ENCODE assay signal across 9 cellular contexts in the genomic region with DNA sequence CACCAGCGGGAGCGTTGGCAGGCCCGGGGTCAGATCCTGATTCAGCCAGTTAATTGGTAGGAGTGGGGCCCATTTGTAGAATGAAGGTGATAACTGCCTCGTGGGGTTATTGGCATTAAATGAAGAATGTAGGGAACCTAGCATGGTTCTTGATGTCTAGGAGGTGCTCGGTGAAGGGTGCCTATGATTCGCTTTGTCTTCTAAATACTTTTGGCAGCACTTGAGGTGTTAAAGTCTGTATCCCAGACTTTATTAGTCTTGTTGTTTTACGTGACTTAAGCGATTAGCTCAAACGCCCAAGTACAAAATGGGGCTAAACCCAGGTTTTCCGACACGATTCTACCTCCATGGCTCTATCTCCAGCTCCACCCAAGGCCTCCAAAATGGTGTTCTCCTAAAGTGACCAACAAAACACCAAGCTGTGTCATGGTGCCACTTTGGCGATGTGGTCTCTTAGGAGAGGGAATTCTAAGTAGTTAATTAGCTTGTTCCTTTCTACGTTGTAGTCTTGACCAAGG. TPM values are rescaled to one million over a fixed set of nuclear protein-coding genes. Genes with fewer than 3 reads are reported as not detected.
DNase-seq lines count a peak whose midpoint lies in the region; FAIRE-seq and TF ChIP-seq lines count a peak whose summit lies in the region.
"Had no signal": no experiment of that assay in that cellular context is flagged by ENCODE, and none has a peak within 500 bp of the region (broad histone marks: within the 10 kb centered on the region; RNA-seq: fewer than 3 reads in every experiment).

No MANE protein-coding gene starts in this region.

- H3F3A ChIP-seq in neural cell (ENCODE audit: insufficient read depth, low read length, poor library complexity, severe bottlenecking): peaks cover 6% of the 10 kb centered on the region

- H3K27me3 ChIP-seq in H1 (replicated peaks in 1 of 4; ENCODE audit: control insufficient read depth in 3 of 4, extremely low read depth in 1 of 4, insufficient read depth in 3 of 4, low read length in 3 of 4): no peaks in the 10 kb centered on the region
- H3K27me3 ChIP-seq in neural cell (ENCODE audit: insufficient read depth, low read depth, low read length): no peaks in the 10 kb centered on the region

- H3K79me1 ChIP-seq in H1 (ENCODE audit: low read depth, low read length): no peaks in the 10 kb centered on the region; the same call in 1 of the 2 replicates

- H3K23ac ChIP-seq in H1 (ENCODE audit: insufficient read length): no peak overlapping the region

- no peaks in the 10 kb centered on the region for H3K9me2 ChIP-seq in neural cell (ENCODE audit: insufficient read depth, low read length)

- peak overlapping the region; percentile 89; the same call in 1 of the 2 replicates for H2BK15ac ChIP-seq in H1 (ENCODE audit: low read length)

- H2AK5ac ChIP-seq in H1 (ENCODE audit: low read depth, low read length): peak overlapping the region; percentile 20; the same call in 1 of the 2 replicates

- peaks cover 46% of the 10 kb centered on the region for H3K4me1 Mint-ChIP-seq in CD14-positive monocyte

- CTCF ChIA-PET in H1 (lab: Charles Lee; ENCODE audit: partially characterized antibody): interaction anchor here (0.6 to 2.2 kb wide), 8 partner anchors 10 to 334 kb away, joined by 3 to 8 read pairs (median 4); no protein-coding TSS in a partner anchor

- no peaks in the 10 kb centered on the region for H3K9me3 Mint-ChIP-seq in CD14-positive monocyte

- H4K20me1 ChIP-seq in H1 (replicated peaks in 1 of 2; ENCODE audit: control insufficient read depth in 1 of 2, insufficient read depth in 2 of 2, low read length in 2 of 2) (no peaks in the 10 kb centered on the region), neural cell (ENCODE audit: insufficient read depth) (no peaks in the 10 kb centered on the region)

- peak overlapping the region; percentile 2 for H2BK120ac ChIP-seq in H1 (replicated peaks; ENCODE audit: low read depth, low read length)

- H3K4me2 ChIP-seq in H1 (ENCODE audit: insufficient read depth in 1 of 2, low read depth in 2 of 2, low read length in 2 of 2) (peak overlapping the region; percentile 64 to 70), neural cell (ENCODE audit: low read length) (peak overlapping the region; percentile 76)

- no peak for TF ChIP-seq RAD21 in H1 (IDR thresholded peaks at IDR 0.05 in 1 of 2, conservative IDR thresholded peaks at IDR 0.05 in 1 of 2; ENCODE audit: low read depth in 2 of 2, low read length in 2 of 2)
- TF ChIP-seq RAD21 in neural cell (conservative IDR thresholded peaks at IDR 0.05): peak; percentile 5

- peak overlapping the region; percentile 79; the same call in 1 of the 2 replicates for H2BK5ac ChIP-seq in H1 (ENCODE audit: low read depth, low read length)

- FAIRE-seq in H1 (lab: Jason Lieb, UNC): no peak

- H2BK12ac ChIP-seq in H1 (ENCODE audit: low read depth, low read length): peak overlapping the region; percentile 75; the same call in 1 of the 2 replicates

- H3K4ac ChIP-seq in H1 (replicated peaks; ENCODE audit: insufficient read length, low read depth, low read length): no peak overlapping the region

- WGBS in H1 (ENCODE audit: extremely low coverage in 1 of 2, insufficient coverage in 1 of 2, insufficient read length in 1 of 2, insufficient replicate concordance in 2 of 2, low coverage in 1 of 2, low lambda C conversion rate in 2 of 2, missing lambda C conversion rate in 1 of 2), 2 experiments: 56% methylated on average over 13 of the region's 13 CpGs; no CpG with 5 or more reads in 1 of the 2 experiments

- peaks cover 10 to 33% of the 10 kb centered on the region in 2 experiments for H3K79me2 ChIP-seq in H1 (ENCODE audit: control insufficient read depth in 1 of 2, insufficient read depth in 2 of 2, low read length in 2 of 2)
- peaks cover 45% of the 10 kb centered on the region for H3K79me2 ChIP-seq in neural cell (replicated peaks; ENCODE audit: insufficient read depth, low read length)

- H4K91ac ChIP-seq in H1 (replicated peaks; ENCODE audit: insufficient read length, low read length): peak overlapping the region; percentile 12

- POLR2A ChIA-PET in H1 (lab: Charles Lee; ENCODE audit: partially characterized antibody): interaction anchor here (0.8 to 1.7 kb wide), 9 partner anchors 10 to 300 kb away, joined by 3 to 7 read pairs (median 3); no protein-coding TSS in a partner anchor

- H3K56ac ChIP-seq in H1 (replicated peaks; ENCODE audit: insufficient read length, low read depth, low read length): peak overlapping the region; percentile 56

- H3K4me3 ChIP-seq in H1 (ENCODE audit: extremely low read depth in 1 of 4, insufficient read depth in 2 of 4, low read depth in 3 of 4, low read length in 4 of 4): peak overlapping the region; percentile 58 to 88 (median 67)
- H3K4me3 ChIP-seq in neural cell (ENCODE audit: low read length): peak overlapping the region; percentile 75

- peak overlapping the region; percentile 74 to 95 (median 87) for H3K27ac Mint-ChIP-seq in CD14-positive monocyte

- peak overlapping the region; percentile 75 for H3K18ac ChIP-seq in H1 (ENCODE audit: extremely low read depth, low read length)

- H2AFZ ChIP-seq in H1 (ENCODE audit: low read length) (0 out of 2 replicates have a peak overlapping the region, but pooled peaks have one; percentile 23), neural cell (ENCODE audit: low read depth, low read length) (peak overlapping the region; percentile 71)

- no peaks in the 10 kb centered on the region; the same call in 1 of the 2 replicates for H3K23me2 ChIP-seq in H1 (ENCODE audit: low read depth, low read length)

- TF ChIP-seq EP300 in H1 (IDR thresholded peaks at IDR 0.05; ENCODE audit: borderline replicate concordance in 1 of 2, low read depth in 2 of 2, low read length in 2 of 2) (no peak), neural cell (conservative IDR thresholded peaks at IDR 0.05; ENCODE audit: poor library complexity, severe bottlenecking) (no peak)

- TF ChIP-seq CTCF in CD14-positive monocyte (IDR thresholded peaks at IDR 0.05) (no peak), H1 (IDR thresholded peaks at IDR 0.05; ENCODE audit: control extremely low read depth in 1 of 3, insufficient read depth in 1 of 3, low read depth in 1 of 3, low read length in 3 of 3) (no peak), neural cell (IDR thresholded peaks at IDR 0.05; ENCODE audit: poor library complexity, severe bottlenecking) (no peak)

- no peaks in the 10 kb centered on the region for H3K9me3 ChIP-seq in H1 (ENCODE audit: insufficient read depth in 2 of 2, low read depth in 1 of 2, low read length in 1 of 2)
- H3K9me3 ChIP-seq in neural cell (ENCODE audit: low read length): no peaks in the 10 kb centered on the region

- no peaks in the 10 kb centered on the region for H3K27me3 Mint-ChIP-seq in CD14-positive monocyte (ENCODE audit: low read depth in 3 of 3)

- peak overlapping the region; percentile 76 to 85 for H3K4me3 Mint-ChIP-seq in CD14-positive monocyte

- H3K9ac ChIP-seq in H1 (replicated peaks in 1 of 4; ENCODE audit: extremely low read depth in 1 of 4, low read depth in 3 of 4, low read length in 3 of 4): peak overlapping the region; percentile 42 to 88 (median 76)
- peak overlapping the region; percentile 80 for H3K9ac ChIP-seq in neural cell (ENCODE audit: low read length)

- H3K36me3 ChIP-seq in H1 (ENCODE audit: control insufficient read depth in 2 of 4, insufficient read depth in 4 of 4, low read length in 3 of 4) (peaks cover 0 to 8% (median 3%) of the 10 kb centered on the region in 4 experiments; a peak in 3 of 8 replicates), neural cell (ENCODE audit: insufficient read depth, low read length) (no peaks in the 10 kb centered on the region)

- no peak overlapping the region for H3K14ac ChIP-seq in H1 (ENCODE audit: insufficient read length)

- H2BK20ac ChIP-seq in H1 (ENCODE audit: low read length): no peak overlapping the region

- peaks cover 13 to 18% of the 10 kb centered on the region in 2 donors for H3K36me3 Mint-ChIP-seq in CD14-positive monocyte

- peaks cover 4 to 13% (median 5%) of the 10 kb centered on the region in 4 experiments; a peak in 6 of 7 replicates for H3K4me1 ChIP-seq in H1 (replicated peaks in 1 of 4; ENCODE audit: control insufficient read depth in 3 of 4, insufficient read depth in 4 of 4, low read length in 3 of 4)

- no peak for TF ChIP-seq POLR2A in H1 (IDR thresholded peaks at IDR 0.05; ENCODE audit: control extremely low read depth in 1 of 2, low read depth in 2 of 2, low read length in 2 of 2)

- peak overlapping the region; percentile 73 for H3K27ac ChIP-seq in H1 (ENCODE audit: low read depth, low read length)
- peak overlapping the region; percentile 83 for H3K27ac ChIP-seq in neural cell (ENCODE audit: low read length)

- DNase-seq in CD14-positive monocyte (ENCODE audit: low spot score) (no peak), NCI-H69 (lab: John Stamatoyannopoulos, UW) (peak; percentile 58), H1 (ENCODE audit: low read depth in 1 of 2, low spot score in 2 of 2) (no peak), NCI-H1048 (lab: John Stamatoyannopoulos, UW) (no peak), DMS53 (lab: John Stamatoyannopoulos, UW) (no peak), GM19238 (ENCODE audit: insufficient read length, low spot score) (no peak), NOMO-1 treated with dmso at 0.1 percent for 144 hours (lab: John Stamatoyannopoulos, UW; ENCODE audit: unreplicated experiment) (no peak)
- DNase-seq: GOT3 had no signal

- H4K8ac ChIP-seq in H1 (ENCODE audit: extremely low read depth, insufficient read depth, low read length): peak overlapping the region; percentile 91; the same call in 1 of the 2 replicates

- H4K5ac ChIP-seq in H1 (ENCODE audit: insufficient read length, low read depth, low read length): no peak overlapping the region

- intact Hi-C loops in CD14-positive monocyte (cut with micrococcal nuclease): loop anchor here (10.0 kb wide), 5 partner anchors 89 to 909 kb away; partner anchors contain the start of genes RAB31 (in 2 of the 2) and NAPG (in 1 of the 2)

TF ChIP-seq in H1, 55 proteins besides CTCF, POLR2A, EP300 and RAD21 (continues in another document):
- TF ChIP-seq POLR2AphosphoS5 (IDR thresholded peaks at IDR 0.05; ENCODE audit: low read depth, low read length): no peak

TF ChIP-seq in neural cell, 6 proteins besides CTCF, POLR2A, EP300 and RAD21:
- TF ChIP-seq SMC3 (conservative IDR thresholded peaks at IDR 0.05; ENCODE audit: poor library complexity): no peak
- TF ChIP-seq TAF1 (IDR thresholded peaks at IDR 0.05; ENCODE audit: low read depth): peak; percentile 2
TF ChIP-seq in neural cell: peak in this region for 1.

RNA-seq across cellular contexts. Expression of gene PPP4R1, which starts 1.0 kb away (rescaled TPM):
- polyA plus RNA-seq in CD14-positive monocyte: 10 to 100 TPM; 22.0 to 24.6 TPM
- total RNA-seq in H1 (2021; fragmentation: NEBNext Ultra II Directional; extraction: Animal tissue kit (Norgen Biotek cat#: 25700)): 96.1 and 108 TPM in 2 replicates
- 59.6 and 67.4 TPM in 2 replicates for polyA plus RNA-seq in H1 (2011; rRNA removed)
- 76.0 TPM for polyA plus RNA-seq in H1 (2011; cell fraction: cytosol; rRNA removed)
- 152 TPM for polyA plus RNA-seq in H1 (2011; cell fraction: nucleus; rRNA removed)
- polyA plus RNA-seq in H1 (2012, experiment 1 of 2): 54.4 to 75.8 TPM (median 62.2 TPM) in 4 replicates
- polyA plus RNA-seq in H1 (2012, experiment 2 of 2): 9.7 TPM
- 66.9 TPM for polyA plus RNA-seq in H1 (2013, experiment 1 of 2)
- polyA plus RNA-seq in H1 (2013, experiment 2 of 2): 63.2 TPM
- 186 and 237 TPM in 2 replicates for polyA minus RNA-seq in H1 (2011; rRNA and poly(A)+ RNA removed)
- polyA minus RNA-seq in H1 (2011; cell fraction: cytosol; rRNA and poly(A)+ RNA removed): 55.3 TPM
- polyA minus RNA-seq in H1 (2011; cell fraction: nucleus; rRNA and poly(A)+ RNA removed): 133 TPM
- polyA plus RNA-seq in neural cell: 127 and 134 TPM in 2 replicates
- polyA minus RNA-seq in neural cell: 282 and 284 TPM in 2 replicates
